ENCODE assay signal across 8 cellular contexts in genomic region chr6:106511274-106512047, GRCh38.
A peak's percentile ranks its signal among the peaks of the same experiment; 100 is the strongest.
DNase-seq lines count a peak whose midpoint lies in the region; ATAC-seq and TF ChIP-seq lines count a peak whose summit lies in the region.

No MANE protein-coding gene starts in this region.

- POLR2A ChIA-PET in naive thymus-derived CD4-positive, alpha-beta T cell (lab: Charles Lee), result interaction anchor here (0.6 to 6.4 kb wide), 10 partner anchors 9 to 1757 kb away, joined by 3 to 173 read pairs (median 5); no protein-coding TSS in a partner anchor

- H3K36me3 Mint-ChIP-seq in naive thymus-derived CD4-positive, alpha-beta T cell, result peaks cover 0 to 2% (median 0%) of the 10 kb centered on the region in 5 donors

- peaks cover 0 to 11% (median 0%) of the 10 kb centered on the region in 3 experiments for H3K36me3 ChIP-seq in naive thymus-derived CD4-positive, alpha-beta T cell (ENCODE audit: control insufficient read depth in 2 of 3, insufficient read depth in 3 of 3, low read length in 3 of 3)

- ATAC-seq in HG03432 (IDR thresholded peaks at IDR 0.05; ENCODE audit: unreplicated experiment), result peak; percentile 20
- peak; percentile 18 for ATAC-seq in esophagus mucosa
- peak; percentile 26 for ATAC-seq in naive thymus-derived CD4-positive, alpha-beta T cell
- ATAC-seq in GM21528 (IDR thresholded peaks at IDR 0.05; ENCODE audit: low FRiP score, unreplicated experiment), result no peak

- peak; percentile 40 to 52 for DNase-seq in activated CD4-positive, alpha-beta T cell treated with anti-CD3 and anti-CD28 coated beads, Interleukin-2, amount 50 U/mL, for 48 hours
- DNase-seq in naive thymus-derived CD4-positive, alpha-beta T cell, result peak in 6 of 9 donors; percentile 27 to 49 (median 38)
- DNase-seq in UCSD-AML1 (lab: John Stamatoyannopoulos, UW; ENCODE audit: unreplicated experiment), result no peak
- DNase-seq in ureter (ENCODE audit: low spot score), result no peak

- peaks cover 23 to 35% of the 10 kb centered on the region in 2 donors for H3K4me1 ChIP-seq in naive thymus-derived CD4-positive, alpha-beta T cell (ENCODE audit: control insufficient read depth in 2 of 2, insufficient read depth in 2 of 2, low read length in 2 of 2)

- no peaks in the 10 kb centered on the region for H3K9me3 ChIP-seq in naive thymus-derived CD4-positive, alpha-beta T cell (ENCODE audit: control insufficient read depth in 2 of 3, low read length in 3 of 3)

- peak overlapping the region; percentile 80 to 98 (median 93) for H3K27ac Mint-ChIP-seq in naive thymus-derived CD4-positive, alpha-beta T cell

- peak overlapping the region; percentile 89 to 98 (median 96) for H3K4me3 Mint-ChIP-seq in naive thymus-derived CD4-positive, alpha-beta T cell

- intact Hi-C loops in naive thymus-derived CD4-positive, alpha-beta T cell (cut with micrococcal nuclease), result loop anchor here (1.0 to 10.0 kb wide), 13 partner anchors 9 to 1446 kb away; partner anchors contain the start of genes ATG5 (in 2 of the 2), SEC63 (in 2 of the 2), BEND3 (in 1 of the 2) and MTRES1 (in 1 of the 2)

- CTCF ChIA-PET in naive thymus-derived CD4-positive, alpha-beta T cell (lab: Charles Lee), result interaction anchor here (0.8 to 7.1 kb wide), 13 partner anchors 9 to 94 kb away, joined by 3 to 74 read pairs (median 8); no protein-coding TSS in a partner anchor

- H3K27me3 Mint-ChIP-seq in naive thymus-derived CD4-positive, alpha-beta T cell, result peaks cover 0 to 42% (median 0%) of the 10 kb centered on the region in 5 donors

- TF ChIP-seq CTCF in GM12872 (IDR thresholded peaks at IDR 0.05; ENCODE audit: insufficient read depth, low read depth, low read length), result 0 out of 3 replicates have a peak, but pooled peaks have one; percentile 1

- H3K4me3 ChIP-seq in naive thymus-derived CD4-positive, alpha-beta T cell (ENCODE audit: low read length), result peak overlapping the region; percentile 92

- H3K27me3 ChIP-seq in naive thymus-derived CD4-positive, alpha-beta T cell (ENCODE audit: control insufficient read depth in 2 of 2, insufficient read depth in 2 of 2, low read length in 2 of 2), result no peaks in the 10 kb centered on the region

- peaks cover 0 to 4% (median 0%) of the 10 kb centered on the region in 11 donors for H3K9me3 Mint-ChIP-seq in naive thymus-derived CD4-positive, alpha-beta T cell

- H3K27ac ChIP-seq in naive thymus-derived CD4-positive, alpha-beta T cell (ENCODE audit: low read depth, low read length), result peak overlapping the region; percentile 100

- peaks cover 29 to 55% (median 46%) of the 10 kb centered on the region in 7 donors for H3K4me1 Mint-ChIP-seq in naive thymus-derived CD4-positive, alpha-beta T cell

Comparison
In these comparisons a context has a peak if more than half of its experiments do, and no peak if none do; other contexts are left out.
1. DNase-seq: peak in activated CD4-positive, alpha-beta T cell treated with anti-CD3 and anti-CD28 coated beads, Interleukin-2, amount 50 U/mL, for 48 hours (2 of 2) and naive thymus-derived CD4-positive, alpha-beta T cell (6 of 9); none in UCSD-AML1 (single experiment) and ureter (single experiment).